Comparison of ENCODE assay signal across 16 cellular contexts in the genomic region with DNA sequence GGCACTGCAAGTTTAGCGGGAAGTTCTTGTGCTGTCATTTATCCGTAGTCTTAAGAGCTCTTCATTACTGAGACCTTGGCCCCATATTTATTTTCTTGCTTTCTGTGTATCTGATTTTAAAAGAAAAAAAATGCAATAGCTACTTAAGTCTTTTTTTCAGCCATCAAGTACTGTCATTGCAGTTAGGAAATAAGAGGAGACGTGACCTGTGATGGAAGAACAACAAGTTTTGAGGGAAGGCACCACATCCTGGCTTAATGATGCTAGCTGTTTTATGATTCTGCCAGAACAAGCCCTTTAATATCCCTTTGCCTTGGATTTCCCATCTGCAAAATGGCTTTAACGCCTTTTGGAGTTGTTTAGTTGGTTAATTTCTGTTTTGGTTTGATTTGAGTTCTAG. TPM values are rescaled to one million over a fixed set of nuclear protein-coding genes. Genes with fewer than 3 reads are reported as not detected.
A peak's percentile ranks its signal among the peaks of the same experiment; 100 is the strongest.
DNase-seq lines count a peak whose midpoint lies in the region; ATAC-seq and TF ChIP-seq lines count a peak whose summit lies in the region.
"Had no signal": no experiment of that assay in that cellular context is flagged by ENCODE, and none has a peak within 500 bp of the region (broad histone marks: within the 10 kb centered on the region; RNA-seq: fewer than 3 reads in every experiment).

No MANE protein-coding gene starts in this region.

- intact Hi-C loops in stomach (cut with DNase I; ENCODE audit: low total_unique reads): no loop called here

- H3K27me3 ChIP-seq in GM23248 (replicated peaks; ENCODE audit: insufficient read depth) (no peaks in the 10 kb centered on the region), stomach (peaks cover 0 to 19% (median 0%) of the 10 kb centered on the region in 3 donors), HAP-1 (ENCODE audit: low read depth) (no peaks in the 10 kb centered on the region)
- H3K27me3 ChIP-seq: dorsolateral prefrontal cortex had no signal

- TF ChIP-seq POLR2A in stomach (IDR thresholded peaks at IDR 0.05): no peak

- H3K4me3 ChIP-seq in GM23248 (peak overlapping the region; percentile 99), WI38 (ENCODE audit: low read depth, low read length) (peak overlapping the region; percentile 95), stomach (peak overlapping the region; percentile 68 to 97 (median 89)), HAP-1 (no peak overlapping the region)

- peaks cover 25% of the 10 kb centered on the region for H3K4me1 Mint-ChIP-seq in glutamatergic neuron (ENCODE audit: low read depth, unreplicated experiment)
- H3K4me1 Mint-ChIP-seq in natural killer cell treated with Interleukin-12 subunit alpha and Interleukin-12 subunit beta and Interleukin-15 and Interleukin-18, amount 100 ng/mL, for 72 hours (ENCODE audit: low read depth in 2 of 2): peaks cover 10 to 11% of the 10 kb centered on the region in 2 donors

- peak overlapping the region; percentile 100 for H3K9ac ChIP-seq in GM23248

- H3K4me1 ChIP-seq in GM23248 (ENCODE audit: insufficient read depth) (peaks cover 54% of the 10 kb centered on the region), stomach (peaks cover 41 to 82% (median 60%) of the 10 kb centered on the region in 4 donors), HAP-1 (peaks cover 12% of the 10 kb centered on the region)

- H3K9me3 Mint-ChIP-seq in glutamatergic neuron (ENCODE audit: unreplicated experiment): peaks cover 16% of the 10 kb centered on the region
- H3K9me3 Mint-ChIP-seq in natural killer cell treated with Interleukin-12 subunit alpha and Interleukin-12 subunit beta and Interleukin-15 and Interleukin-18, amount 100 ng/mL, for 72 hours: no peaks in the 10 kb centered on the region
- H3K9me3 Mint-ChIP-seq: activated naive CD4-positive, alpha-beta T cell treated with anti-CD3 and anti-CD28 coated beads, Interleukin-2, amount 10 ng/mL, durations not matched to agents 7 days and 5 days; T-helper 2 cell treated with Interferon-gamma antibody and Interleukin-4, amounts not matched to agents 5 μg/mL and 100 μg/mL, for 36 hours had no signal

- H3K36me3 ChIP-seq in GM23248 (ENCODE audit: low read depth) (peaks cover 85% of the 10 kb centered on the region), stomach (peaks cover 4 to 21% (median 16%) of the 10 kb centered on the region in 4 donors), HAP-1 (replicated peaks) (peaks cover 37% of the 10 kb centered on the region)

- in situ Hi-C loops in GM23248 (cut with MboI) (loop anchor here (25.0 kb wide), 1 partner anchor 1240 kb away; no protein-coding TSS in a partner anchor), HAP-1 (cut with MboI; ENCODE audit: low sequenced_read_pairs) (no loop called here)

- no peak overlapping the region for H3K27ac Mint-ChIP-seq in glutamatergic neuron (ENCODE audit: unreplicated experiment)
- no peak overlapping the region for H3K27ac Mint-ChIP-seq in natural killer cell treated with Interleukin-12 subunit alpha and Interleukin-12 subunit beta and Interleukin-15 and Interleukin-18, amount 100 ng/mL, for 72 hours
- H3K27ac Mint-ChIP-seq: activated naive CD4-positive, alpha-beta T cell treated with anti-CD3 and anti-CD28 coated beads, Interleukin-2, amount 10 ng/mL, durations not matched to agents 7 days and 5 days; T-helper 2 cell treated with Interferon-gamma antibody and Interleukin-4, amounts not matched to agents 5 μg/mL and 100 μg/mL, for 36 hours had no signal

- no peak for TF ChIP-seq EP300 in stomach (IDR thresholded peaks at IDR 0.05)

- H3K27ac ChIP-seq in GM23248 (peak overlapping the region; percentile 94), stomach (peak overlapping the region in 4 of 5 donors; percentile 93 to 97 (median 95))
- H3K27ac ChIP-seq: dorsolateral prefrontal cortex had no signal

- no peaks in the 10 kb centered on the region for H3K36me3 Mint-ChIP-seq in glutamatergic neuron (ENCODE audit: unreplicated experiment)
- no peaks in the 10 kb centered on the region for H3K36me3 Mint-ChIP-seq in natural killer cell treated with Interleukin-12 subunit alpha and Interleukin-12 subunit beta and Interleukin-15 and Interleukin-18, amount 100 ng/mL, for 72 hours

- peaks cover 15% of the 10 kb centered on the region for H3K27me3 Mint-ChIP-seq in glutamatergic neuron (ENCODE audit: unreplicated experiment)
- H3K27me3 Mint-ChIP-seq in natural killer cell treated with Interleukin-12 subunit alpha and Interleukin-12 subunit beta and Interleukin-15 and Interleukin-18, amount 100 ng/mL, for 72 hours: peaks cover 41 to 50% of the 10 kb centered on the region in 2 donors

- peak overlapping the region; percentile 88 for H3K4me2 ChIP-seq in GM23248 (ENCODE audit: unreplicated experiment)

- peaks cover 51% of the 10 kb centered on the region for H4K20me1 ChIP-seq in GM23248 (ENCODE audit: insufficient read depth)

- DNase-seq in GM23248 (peak; percentile 41), glutamatergic neuron (no peak), stomach (no peak), HAP-1 (ENCODE audit: low spot score in 2 of 2) (no peak), NCI-H146 treated with DMSO at 0.1 percent for 48 hours (lab: John Stamatoyannopoulos, UW; ENCODE audit: unreplicated experiment) (no peak)
- DNase-seq in natural killer cell treated with Interleukin-12 subunit alpha and Interleukin-12 subunit beta and Interleukin-15 and Interleukin-18, amount 100 ng/mL, for 72 hours (ENCODE audit: low spot score): no peak
- DNase-seq: activated CD4-positive, alpha-beta T cell treated with anti-CD3 and anti-CD28 coated beads for 4 hours; activated naive CD4-positive, alpha-beta T cell treated with anti-CD3 and anti-CD28 coated beads, Interleukin-2, amount 10 ng/mL, durations not matched to agents 7 days and 5 days; dorsolateral prefrontal cortex; HCEC 1CT; left ventricle myocardium superior; MV-4-11; NCI-H2171; Right ventricle myocardium superior had no signal

- ATAC-seq in natural killer cell treated with Interleukin-12 subunit alpha and Interleukin-12 subunit beta and Interleukin-15 and Interleukin-18, amount 100 ng/mL, for 72 hours: no peak
- ATAC-seq: left ventricle myocardium superior had no signal

- H3K79me2 ChIP-seq in GM23248 (ENCODE audit: insufficient read depth): peaks cover 94% of the 10 kb centered on the region

- no peak overlapping the region for H2AFZ ChIP-seq in GM23248

- H3K4me3 Mint-ChIP-seq in glutamatergic neuron (ENCODE audit: unreplicated experiment): peak overlapping the region; percentile 99
- no peak overlapping the region for H3K4me3 Mint-ChIP-seq in natural killer cell treated with Interleukin-12 subunit alpha and Interleukin-12 subunit beta and Interleukin-15 and Interleukin-18, amount 100 ng/mL, for 72 hours
- H3K4me3 Mint-ChIP-seq: activated naive CD4-positive, alpha-beta T cell treated with anti-CD3 and anti-CD28 coated beads, Interleukin-2, amount 10 ng/mL, durations not matched to agents 7 days and 5 days; T-helper 2 cell treated with Interferon-gamma antibody and Interleukin-4, amounts not matched to agents 5 μg/mL and 100 μg/mL, for 36 hours had no signal

- peaks cover 85% of the 10 kb centered on the region for H3F3A ChIP-seq in GM23248 (ENCODE audit: insufficient read depth)

- no peaks in the 10 kb centered on the region for H3K9me2 ChIP-seq in GM23248 (ENCODE audit: insufficient read depth)

- whole genome bisulfite sequencing in GM23248 (ENCODE audit: low coverage in 1 of 2, low lambda C conversion rate in 2 of 2, missing lambda C conversion rate in 2 of 2), 2 experiments: 81 to 85% methylated on average over 4 of the region's 4 CpGs
- WGBS in stomach, 5 donors: 32 to 54% (median 44%) methylated on average over 4 of the region's 4 CpGs

- no peaks in the 10 kb centered on the region for H3K9me3 ChIP-seq in GM23248 (ENCODE audit: low read depth)
- no peaks in the 10 kb centered on the region for H3K9me3 ChIP-seq in stomach
- no peaks in the 10 kb centered on the region for H3K9me3 ChIP-seq in HAP-1

- no peak for TF ChIP-seq CTCF in WI38 (IDR thresholded peaks at IDR 0.05; ENCODE audit: low read depth, low read length)
- TF ChIP-seq CTCF in glutamatergic neuron (IDR thresholded peaks at IDR 0.05; ENCODE audit: partially characterized antibody, unreplicated experiment): no peak
- TF ChIP-seq CTCF in stomach (IDR thresholded peaks at IDR 0.05): no peak

RNA-seq across cellular contexts. Expression of a gene that starts 3.8 kb away (rescaled TPM):
- 195 and 201 TPM in 2 replicates for total RNA-seq in GM23248 (2014; rRNA removed; shearing (Covaris generic))
- 145 and 150 TPM in 2 replicates for polyA plus RNA-seq in GM23248 (2016; fragmentation: Nextera tagmentation; extraction: Ambion mirVana)
- 95.9 TPM for total RNA-seq in glutamatergic neuron (ENCODE audit: unreplicated experiment)
- total RNA-seq in stomach: 100 to 1,000 TPM in 1 of 5 donors, 10 to 100 TPM in 4; 48.3 to 215 (median 79.9) TPM
- polyA plus RNA-seq in stomach: 10 to 100 TPM in 2 of 3 donors, 1 to 10 TPM in 1; 8.4 to 14.2 (median 13.7) TPM
- under 1 TPM; 0.74 to 0.78 TPM for total RNA-seq in natural killer cell treated with Interleukin-12 subunit alpha and Interleukin-12 subunit beta and Interleukin-15 and Interleukin-18, amount 100 ng/mL, for 72 hours

Comparison
In these comparisons a context has a peak if more than half of its experiments do, and no peak if none do; other contexts are left out.
1. RNA of a gene that starts 3.8 kb away (total RNA-seq): 195 to 201 TPM in GM23248, 95.9 TPM in glutamatergic neuron (single experiment) and 48.3 to 215 TPM in stomach; 0.74 to 0.78 TPM in natural killer cell treated with Interleukin-12 subunit alpha and Interleukin-12 subunit beta and Interleukin-15 and Interleukin-18, amount 100 ng/mL, for 72 hours; every median in the first group is over 10 times any median in the second.